ENCODE assay signal across 9 cellular contexts in the genomic region with DNA sequence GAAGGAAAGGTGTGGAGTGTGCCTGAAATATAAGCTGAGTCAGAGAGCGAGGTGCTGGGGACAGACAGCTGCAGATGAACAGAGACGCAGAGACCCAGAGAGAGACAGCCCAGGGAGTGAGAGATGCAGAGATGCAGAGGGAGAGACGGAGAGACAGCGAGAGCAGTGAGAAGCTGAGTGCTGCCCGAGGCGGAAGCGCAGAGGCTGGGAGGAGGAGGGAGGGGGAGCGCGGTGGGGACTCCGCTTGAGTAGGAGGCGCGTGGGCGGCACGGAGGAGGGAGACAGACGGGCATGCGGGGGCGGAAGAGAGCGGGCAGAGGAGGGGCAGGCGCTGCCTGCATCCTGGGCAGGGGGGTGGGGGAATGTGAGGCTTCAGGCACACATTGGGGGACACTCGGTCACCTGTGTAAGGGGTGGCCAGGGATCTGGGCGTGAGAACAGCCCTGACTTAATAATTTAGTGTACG. TPM values are rescaled to one million over a fixed set of nuclear protein-coding genes. Genes with fewer than 3 reads are reported as not detected.
DNase-seq lines count a peak whose midpoint lies in the region; ATAC-seq and TF ChIP-seq lines count a peak whose summit lies in the region.
"Had no signal": no experiment of that assay in that cellular context is flagged by ENCODE, and none has a peak within 500 bp of the region (broad histone marks: within the 10 kb centered on the region; RNA-seq: fewer than 3 reads in every experiment).

No MANE protein-coding gene starts in this region.

- peaks cover 0 to 4% (median 0%) of the 10 kb centered on the region in 6 donors for H3K9me3 Mint-ChIP-seq in immature natural killer cell

- H3K36me3 ChIP-seq in gastrocnemius medialis: no peaks in the 10 kb centered on the region

- in situ Hi-C loops in gastrocnemius medialis (cut with MboI; ENCODE audit: low sequenced_read_pairs in 4 of 4): no loop called here

- H3K27ac ChIP-seq in gastrocnemius medialis: no peak overlapping the region

- intact Hi-C loops in gastrocnemius medialis (cut with DNase I; ENCODE audit: low total_unique reads): no loop called here

- peak; percentile 40 for DNase-seq in NCI-H345 (lab: John Stamatoyannopoulos, UW)
- no peak for DNase-seq in NCI-H345 treated with DMSO at 0.1 percent for 48 hours (lab: John Stamatoyannopoulos, UW; ENCODE audit: unreplicated experiment)
- peak; percentile 79 for DNase-seq in OCI-M1 (lab: John Stamatoyannopoulos, UW)
- DNase-seq in activated effector memory CD4-positive, alpha-beta T cell treated with anti-CD3 and anti-CD28 coated beads, Interleukin-2, amount 50 U/mL, for 16 hours: peak; percentile 91
- peak; percentile 42 to 61 (median 58) for DNase-seq in immature natural killer cell
- peak; percentile 44 to 70 for DNase-seq in stimulated activated CD8-positive, alpha-beta memory T cell treated with anti-CD3 and anti-CD28 coated beads, Interleukin-4, amount 100 ng/mL, for 1 hour (ENCODE audit: low read depth in 2 of 2, low spot score in 1 of 2)
- DNase-seq in gastrocnemius medialis: no peak

- H3K4me1 ChIP-seq in gastrocnemius medialis: no peaks in the 10 kb centered on the region

- no peaks in the 10 kb centered on the region for H3K36me3 Mint-ChIP-seq in immature natural killer cell

- peak overlapping the region; percentile 61 to 87 (median 79) for H3K4me3 Mint-ChIP-seq in immature natural killer cell

- peak overlapping the region in 2 of 6 donors; percentile 9 to 37 for H3K27ac Mint-ChIP-seq in immature natural killer cell

- peaks cover 80 to 88% (median 84%) of the 10 kb centered on the region in 3 donors for H3K27me3 ChIP-seq in gastrocnemius medialis

- peaks cover 19 to 45% (median 23%) of the 10 kb centered on the region in 3 donors for H3K27me3 Mint-ChIP-seq in immature natural killer cell (ENCODE audit: low read depth in 3 of 3)

- H3K4me1 Mint-ChIP-seq in immature natural killer cell: peaks cover 50 to 52% of the 10 kb centered on the region in 2 donors

- ATAC-seq in gastrocnemius medialis: no peak
- ATAC-seq in HG02610 (IDR thresholded peaks at IDR 0.05; ENCODE audit: unreplicated experiment): no peak

- TF ChIP-seq CTCF in gastrocnemius medialis (IDR thresholded peaks at IDR 0.05 in 4 of 5, conservative IDR thresholded peaks at IDR 0.05 in 1 of 5): no peak

- H3K4me3 ChIP-seq in gastrocnemius medialis: no peak overlapping the region

- TF ChIP-seq POLR2A in gastrocnemius medialis (IDR thresholded peaks at IDR 0.05): no peak

- no peaks in the 10 kb centered on the region for H3K9me3 ChIP-seq in gastrocnemius medialis

RNA-seq across cellular contexts. Expression of a gene that starts 25.7 kb away (rescaled TPM):
- not detected for polyA plus RNA-seq in immature natural killer cell
- total RNA-seq in gastrocnemius medialis: not detected
- total RNA-seq: pulmonary artery endothelial cell had no signal

RNA-seq across cellular contexts. Expression of a gene that starts 26.6 kb away (rescaled TPM):
- polyA plus RNA-seq in immature natural killer cell: not detected
- 1 to 10 TPM in 3 of 4 donors, under 1 TPM in 1; 0.24 to 5.4 (median 2.2) TPM for total RNA-seq in gastrocnemius medialis

RNA-seq across cellular contexts. Expression of a gene that starts 38.0 kb away (rescaled TPM):
- 10 to 100 TPM in 1 of 3 donors, 1 to 10 TPM in 2; 5.0 to 25.7 (median 8.9) TPM for polyA plus RNA-seq in immature natural killer cell
- 1 to 10 TPM in 3 of 4 donors, under 1 TPM in 1; 0.91 to 6.4 (median 3.9) TPM for total RNA-seq in gastrocnemius medialis

Comparison
In these comparisons a context has a peak if more than half of its experiments do, and no peak if none do; other contexts are left out.
1. DNase-seq: peak in NCI-H345 (single experiment), OCI-M1 (single experiment), activated effector memory CD4-positive, alpha-beta T cell treated with anti-CD3 and anti-CD28 coated beads, Interleukin-2, amount 50 U/mL, for 16 hours (single experiment), immature natural killer cell (3 of 3) and stimulated activated CD8-positive, alpha-beta memory T cell treated with anti-CD3 and anti-CD28 coated beads, Interleukin-4, amount 100 ng/mL, for 1 hour (2 of 2); none in NCI-H345 treated with DMSO at 0.1 percent for 48 hours (single experiment) and gastrocnemius medialis (0 of 2).